Comparison of ENCODE assay signal across 14 cellular contexts in genomic region chr1:11796036-11796828, GRCh38. TPM values are rescaled to one million over a fixed set of nuclear protein-coding genes. Genes with fewer than 3 reads are reported as not detected.
A peak's percentile ranks its signal among the peaks of the same experiment; 100 is the strongest.
DNase-seq lines count a peak whose midpoint lies in the region; ATAC-seq and TF ChIP-seq lines count a peak whose summit lies in the region.
"Had no signal": no experiment of that assay in that cellular context is flagged by ENCODE, and none has a peak within 500 bp of the region (broad histone marks: within the 10 kb centered on the region; RNA-seq: fewer than 3 reads in every experiment).

No MANE protein-coding gene starts in this region.

- H3K4me1 Mint-ChIP-seq in natural killer cell treated with Interleukin-12 subunit alpha and Interleukin-12 subunit beta and Interleukin-15 and Interleukin-18, amount 100 ng/mL, for 72 hours (ENCODE audit: low read depth in 2 of 2), result peaks cover 0 to 13% of the 10 kb centered on the region in 2 donors
- H3K4me1 Mint-ChIP-seq in natural killer cell (peaks cover 2 to 12% of the 10 kb centered on the region in 2 donors), neural progenitor cell (peaks cover 1% of the 10 kb centered on the region), Caco-2 (ENCODE audit: low read depth, unreplicated experiment) (peaks cover 17% of the 10 kb centered on the region)

- H3K36me3 Mint-ChIP-seq in natural killer cell treated with Interleukin-12 subunit alpha and Interleukin-12 subunit beta and Interleukin-15 and Interleukin-18, amount 100 ng/mL, for 72 hours, result no peaks in the 10 kb centered on the region
- H3K36me3 Mint-ChIP-seq in natural killer cell, result peaks cover 6% of the 10 kb centered on the region
- H3K36me3 Mint-ChIP-seq in neural progenitor cell, result peaks cover 16% of the 10 kb centered on the region
- peaks cover 14% of the 10 kb centered on the region for H3K36me3 Mint-ChIP-seq in Caco-2 (ENCODE audit: insufficient read depth, unreplicated experiment)

- ATAC-seq in natural killer cell treated with Interleukin-12 subunit alpha and Interleukin-12 subunit beta and Interleukin-15 and Interleukin-18, amount 100 ng/mL, for 72 hours, result no peak
- ATAC-seq in natural killer cell (no peak), Right ventricle myocardium superior (ENCODE audit: poor library complexity) (peak; percentile 65), HG02852 (IDR thresholded peaks at IDR 0.05; ENCODE audit: unreplicated experiment) (no peak), HG03135 (IDR thresholded peaks at IDR 0.05; ENCODE audit: unreplicated experiment) (no peak)

- H3K4me3 ChIP-seq in neural progenitor cell, result no peak overlapping the region
- H3K4me3 ChIP-seq in Caco-2 (ENCODE audit: low read depth, low read length), result no peak overlapping the region

- H3K79me2 ChIP-seq in neural progenitor cell (ENCODE audit: low read depth), result no peaks in the 10 kb centered on the region

- H3K4me3 Mint-ChIP-seq in natural killer cell treated with Interleukin-12 subunit alpha and Interleukin-12 subunit beta and Interleukin-15 and Interleukin-18, amount 100 ng/mL, for 72 hours, result no peak overlapping the region
- H3K4me3 Mint-ChIP-seq in natural killer cell (no peak overlapping the region), neural progenitor cell (no peak overlapping the region), Caco-2 (ENCODE audit: unreplicated experiment) (no peak overlapping the region)

- H3K27me3 ChIP-seq in neural progenitor cell (no peaks in the 10 kb centered on the region), Caco-2 (replicated peaks; ENCODE audit: control insufficient read depth, insufficient read depth, low read length) (no peaks in the 10 kb centered on the region)

- TF ChIP-seq CTCF in natural killer cell (IDR thresholded peaks at IDR 0.05) (no peak), neural progenitor cell (IDR thresholded peaks at IDR 0.05) (no peak), Caco-2 (IDR thresholded peaks at IDR 0.05; ENCODE audit: insufficient read depth in 1 of 2, low read depth in 1 of 2, low read length in 1 of 2, severe bottlenecking in 1 of 2, unreplicated experiment in 1 of 2) (no peak)

- H3K27me3 Mint-ChIP-seq in natural killer cell treated with Interleukin-12 subunit alpha and Interleukin-12 subunit beta and Interleukin-15 and Interleukin-18, amount 100 ng/mL, for 72 hours, result no peaks in the 10 kb centered on the region
- H3K27me3 Mint-ChIP-seq in natural killer cell (ENCODE audit: low read depth in 2 of 2), result no peaks in the 10 kb centered on the region
- peaks cover 6% of the 10 kb centered on the region for H3K27me3 Mint-ChIP-seq in neural progenitor cell (ENCODE audit: insufficient read depth, low read depth)
- H3K27me3 Mint-ChIP-seq in Caco-2 (ENCODE audit: insufficient read depth, unreplicated experiment), result no peaks in the 10 kb centered on the region

- H3K9ac ChIP-seq in neural progenitor cell, result no peak overlapping the region

- no peaks in the 10 kb centered on the region for H3K9me3 Mint-ChIP-seq in natural killer cell treated with Interleukin-12 subunit alpha and Interleukin-12 subunit beta and Interleukin-15 and Interleukin-18, amount 100 ng/mL, for 72 hours
- H3K9me3 Mint-ChIP-seq in natural killer cell (no peaks in the 10 kb centered on the region), neural progenitor cell (no peaks in the 10 kb centered on the region), Caco-2 (ENCODE audit: unreplicated experiment) (no peaks in the 10 kb centered on the region)

- no peak overlapping the region for H2AFZ ChIP-seq in neural progenitor cell (replicated peaks)

- H3K27ac ChIP-seq in neural progenitor cell, result no peak overlapping the region

- no peaks in the 10 kb centered on the region for H3K36me3 ChIP-seq in neural progenitor cell
- H3K36me3 ChIP-seq in Caco-2 (ENCODE audit: control insufficient read depth, insufficient read depth, low read length), result peaks cover 5% of the 10 kb centered on the region

- CTCF ChIA-PET in Caco-2 (lab: Charles Lee), result no interaction called here

- BruUV-seq in Caco-2 (replicated peaks; lab: Mats Ljungman, UMichigan), result no TSS peak

- no peaks in the 10 kb centered on the region for H4K20me1 ChIP-seq in neural progenitor cell (ENCODE audit: low read depth)

- DNase-seq in natural killer cell treated with Interleukin-12 subunit alpha and Interleukin-12 subunit beta and Interleukin-15 and Interleukin-18, amount 100 ng/mL, for 72 hours (ENCODE audit: low spot score), result peak; percentile 49
- DNase-seq in natural killer cell (no peak), Right ventricle myocardium superior (peak; percentile 83), neural progenitor cell (ENCODE audit: low spot score) (no peak), Caco-2 (no peak), DMS153 treated with DMSO at 0.1 percent for 48 hours (lab: John Stamatoyannopoulos, UW; ENCODE audit: unreplicated experiment) (no peak)
- DNase-seq: activated CD4-positive, alpha-beta T cell treated with anti-CD3 and anti-CD28 coated beads for 48 hours; cerebellar nuclear complex; mesendoderm; NCI-H187 had no signal

- intact Hi-C loops in natural killer cell (cut with micrococcal nuclease) (no loop called here), Right ventricle myocardium superior (cut with DNase I) (no loop called here), Caco-2 (cut with micrococcal nuclease; ENCODE audit: unreplicated experiment) (no loop called here)

- H3F3A ChIP-seq in neural progenitor cell (ENCODE audit: low read depth), result no peaks in the 10 kb centered on the region

- no peaks in the 10 kb centered on the region for H3K4me1 ChIP-seq in neural progenitor cell
- H3K4me1 ChIP-seq in Caco-2, result peaks cover 19% of the 10 kb centered on the region

- H3K27ac Mint-ChIP-seq in natural killer cell treated with Interleukin-12 subunit alpha and Interleukin-12 subunit beta and Interleukin-15 and Interleukin-18, amount 100 ng/mL, for 72 hours, result no peak overlapping the region
- H3K27ac Mint-ChIP-seq in natural killer cell, result no peak overlapping the region
- H3K27ac Mint-ChIP-seq in neural progenitor cell, result peak overlapping the region; percentile 33
- H3K27ac Mint-ChIP-seq in Caco-2 (ENCODE audit: unreplicated experiment), result no peak overlapping the region

- no peaks in the 10 kb centered on the region for H3K9me3 ChIP-seq in neural progenitor cell (ENCODE audit: low read depth)
- no peaks in the 10 kb centered on the region for H3K9me3 ChIP-seq in Caco-2

- H3K4me2 ChIP-seq in neural progenitor cell, result no peak overlapping the region

- POLR2A ChIA-PET in Caco-2 (lab: Charles Lee), result no interaction called here

RNA-seq across cellular contexts. Expression of gene MTHFR, which starts 9.5 kb away (rescaled TPM):
- total RNA-seq in natural killer cell treated with Interleukin-12 subunit alpha and Interleukin-12 subunit beta and Interleukin-15 and Interleukin-18, amount 100 ng/mL, for 72 hours, result 10 to 100 TPM; 25.7 to 30.4 TPM
- total RNA-seq in natural killer cell, result 10 to 100 TPM; 61.8 to 78.4 (median 69.5) TPM
- 34.6 TPM for total RNA-seq in Right ventricle myocardium superior
- total RNA-seq in neural progenitor cell (ENCODE audit: low replicate concordance), result 7.0 and 14.3 TPM in 2 replicates
- total RNA-seq in Caco-2 (2022), result 27.8 and 28.6 TPM in 2 replicates

RNA-seq across cellular contexts. Expression of gene CLCN6, which starts 9.8 kb away (rescaled TPM):
- 10 to 100 TPM; 15.0 to 31.0 TPM for total RNA-seq in natural killer cell treated with Interleukin-12 subunit alpha and Interleukin-12 subunit beta and Interleukin-15 and Interleukin-18, amount 100 ng/mL, for 72 hours
- total RNA-seq in natural killer cell (10 to 100 TPM; 21.4 to 28.6 (median 25.6) TPM), Right ventricle myocardium superior (15.2 TPM), neural progenitor cell (ENCODE audit: low replicate concordance) (10.3 and 15.6 TPM in 2 replicates), Caco-2 (2022) (30.4 and 34.9 TPM in 2 replicates)

RNA-seq across cellular contexts. Expression of gene C1orf167, which starts 34.2 kb away (rescaled TPM):
- not detected for total RNA-seq in natural killer cell treated with Interleukin-12 subunit alpha and Interleukin-12 subunit beta and Interleukin-15 and Interleukin-18, amount 100 ng/mL, for 72 hours
- total RNA-seq in natural killer cell (under 1 TPM in 1 of 3 donors, not detected in 2; 0.15 TPM), Right ventricle myocardium superior (2.7 TPM), neural progenitor cell (ENCODE audit: low replicate concordance) (0.22 TPM in 1 of 2 replicates, not detected in the other), Caco-2 (2022) (0.64 and 0.97 TPM in 2 replicates)
- total RNA-seq: A172, temporal lobe had no signal

RNA-seq across cellular contexts. Expression of gene NPPA, which starts 51.4 kb away (rescaled TPM):
- total RNA-seq in natural killer cell treated with Interleukin-12 subunit alpha and Interleukin-12 subunit beta and Interleukin-15 and Interleukin-18, amount 100 ng/mL, for 72 hours, result not detected
- not detected for total RNA-seq in natural killer cell
- total RNA-seq in Right ventricle myocardium superior, result 25.3 TPM
- total RNA-seq in neural progenitor cell (ENCODE audit: low replicate concordance), result not detected in 2 replicates
- not detected in 2 replicates for total RNA-seq in Caco-2 (2022)
- total RNA-seq: A172 had no signal

Comparison
In these comparisons a context has a peak if more than half of its experiments do, and no peak if none do; other contexts are left out.
1. DNase-seq: peak in natural killer cell treated with Interleukin-12 subunit alpha and Interleukin-12 subunit beta and Interleukin-15 and Interleukin-18, amount 100 ng/mL, for 72 hours (single experiment) and Right ventricle myocardium superior (single experiment); none in natural killer cell (single experiment), neural progenitor cell (single experiment), Caco-2 (0 of 2) and DMS153 treated with DMSO at 0.1 percent for 48 hours (single experiment).